In genomic region chr5:95032801-95033200, GRCh38 we compare ENCODE assay signal across 21 cellular contexts.
"Had no signal": no experiment of that assay in that cellular context is flagged by ENCODE, and none has a peak within 500 bp of the region (broad histone marks: within the 10 kb centered on the region; RNA-seq: fewer than 3 reads in every experiment).

No MANE protein-coding gene starts in this region.

- ATAC-seq: naive thymus-derived CD4-positive, alpha-beta T cell; natural killer cell; right cardiac atrium; right lobe of liver; stimulated activated effector memory CD8-positive, alpha-beta T cell treated with anti-CD3 and anti-CD28 coated beads, Interleukin-12 subunit alpha, Interleukin-12 subunit beta, amount 100 ng/mL, for 72 hours; stimulated activated naive B cell treated with anti-CD40 and anti-IgM and Interleukin-4, amounts not matched to agents 10 μg/mL and 1 μg/mL and 100 μg/mL, for 72 hours had no signal

- DNase-seq: naive thymus-derived CD4-positive, alpha-beta T cell; natural killer cell; occipital lobe; ovary; posterior cingulate gyrus; right cardiac atrium; right lobe of liver; sigmoid colon; small intestine; stimulated activated CD4-positive, alpha-beta T cell treated with anti-CD3 and anti-CD28 coated beads, Interleukin-15, amount 100 ng/mL, for 24 hours; stimulated activated CD4-positive, alpha-beta T cell treated with anti-CD3 and anti-CD28 coated beads, Interleukin-2, amount 100 ng/mL, for 24 hours; stimulated activated CD4-positive, alpha-beta T cell treated with anti-CD3 and anti-CD28 coated beads, Interleukin-2, amount 100 ng/mL, for 48 hours; stimulated activated CD4-positive, alpha-beta T cell treated with anti-CD3 and anti-CD28 coated beads, Interleukin-4, amount 100 ng/mL, for 24 hours; stimulated activated naive B cell treated with anti-CD40 and anti-IgM and Interleukin-4, amounts not matched to agents 10 μg/mL and 1 μg/mL and 100 μg/mL, for 72 hours; stimulated activated naive CD4-positive, alpha-beta T cell treated with Interleukin-2 at 50 U/mL for 16 hours; stomach; thyroid gland; trophoblast cell; upper lobe of left lung; uterus had no signal
